8 cellular contexts compared by ENCODE assay signal in genomic region chr7:26153246-26153822, GRCh38. TPM values are rescaled to one million over a fixed set of nuclear protein-coding genes. Genes with fewer than 3 reads are reported as not detected.
A peak's percentile ranks its signal among the peaks of the same experiment; 100 is the strongest.
DNase-seq lines count a peak whose midpoint lies in the region; ATAC-seq and TF ChIP-seq lines count a peak whose summit lies in the region.

No MANE protein-coding gene starts in this region.

- H3K9me3 ChIP-seq in ectodermal cell (ENCODE audit: control insufficient read depth, low read length) (no peaks in the 10 kb centered on the region), ovary (no peaks in the 10 kb centered on the region)

- DNase-seq in GM10266 (ENCODE audit: extremely low spot score) (peak; percentile 31), OCI-M1 (lab: John Stamatoyannopoulos, UW) (peak; percentile 38), ovary (no peak), NK-92 (lab: John Stamatoyannopoulos, UW; ENCODE audit: unreplicated experiment) (no peak), DMS53 (lab: John Stamatoyannopoulos, UW) (no peak)

- H3K27ac ChIP-seq in ectodermal cell (ENCODE audit: insufficient read depth, low read depth, low read length, poor library complexity, severe bottlenecking), result no peak overlapping the region
- H3K27ac ChIP-seq in ovary, result no peak overlapping the region

- no peak for TF ChIP-seq POLR2A in ovary (IDR thresholded peaks at IDR 0.05)

- 1 to 2% methylated on average over 18 of the region's 18 CpGs for WGBS in ectodermal cell, 2 experiments
- 27 to 40% (median 29%) methylated on average over 18 of the region's 18 CpGs for WGBS in ovary, 3 donors

- H3K4me3 ChIP-seq in ectodermal cell (ENCODE audit: insufficient read depth, low read depth, low read length) (peak overlapping the region; percentile 46), ovary (peak overlapping the region; percentile 35)

- TF ChIP-seq EP300 in ovary (IDR thresholded peaks at IDR 0.05), result no peak

- ATAC-seq in GM18519 (IDR thresholded peaks at IDR 0.05; ENCODE audit: low FRiP score, unreplicated experiment) (no peak), GM19395 (IDR thresholded peaks at IDR 0.05; ENCODE audit: unreplicated experiment) (no peak)

- intact Hi-C loops in ovary (cut with DNase I), result no loop called here

- H3K27me3 ChIP-seq in ectodermal cell (ENCODE audit: control insufficient read depth, insufficient read depth, low read length, poor library complexity, severe bottlenecking), result peaks cover 68% of the 10 kb centered on the region
- no peaks in the 10 kb centered on the region for H3K27me3 ChIP-seq in ovary

- H3K36me3 ChIP-seq in ectodermal cell (ENCODE audit: control insufficient read depth, insufficient read depth, low read length) (no peaks in the 10 kb centered on the region), ovary (no peaks in the 10 kb centered on the region)

- TF ChIP-seq CTCF in GM10266 (IDR thresholded peaks at IDR 0.05; ENCODE audit: control insufficient read depth, insufficient read depth, low read depth, missing control alignments) (no peak), ovary (IDR thresholded peaks at IDR 0.05) (no peak)

- H3K4me1 ChIP-seq in ectodermal cell (ENCODE audit: control insufficient read depth, insufficient read depth, low read length), result no peaks in the 10 kb centered on the region
- no peaks in the 10 kb centered on the region for H3K4me1 ChIP-seq in ovary (ENCODE audit: insufficient read depth)

RNA-seq across cellular contexts. Expression of gene NFE2L3, which starts 1.3 kb away (rescaled TPM):
- polyA plus RNA-seq in ectodermal cell (2013, experiment 1 of 4), result 7.0 TPM
- polyA plus RNA-seq in ectodermal cell (2013, experiment 2 of 4), result 5.7 TPM
- 5.4 TPM for polyA plus RNA-seq in ectodermal cell (2013, experiment 3 of 4)
- 6.2 TPM for polyA plus RNA-seq in ectodermal cell (2013, experiment 4 of 4)
- 1 to 10 TPM in 3 of 7 donors, under 1 TPM in 4; 0.45 to 3.1 (median 0.65) TPM for total RNA-seq in ovary
- 1 to 10 TPM; 1.4 to 6.1 TPM for polyA plus RNA-seq in ovary

RNA-seq across cellular contexts. Expression of gene HNRNPA2B1, which starts 47.2 kb away (rescaled TPM):
- polyA plus RNA-seq in ectodermal cell (2013, experiment 1 of 4), result 1,829 TPM
- polyA plus RNA-seq in ectodermal cell (2013, experiment 2 of 4), result 1,781 TPM
- 1,089 TPM for polyA plus RNA-seq in ectodermal cell (2013, experiment 3 of 4)
- 1,208 TPM for polyA plus RNA-seq in ectodermal cell (2013, experiment 4 of 4)
- 100 to 1,000 TPM; 236 to 451 (median 368) TPM for total RNA-seq in ovary
- 100 to 1,000 TPM; 483 to 659 TPM for polyA plus RNA-seq in ovary

RNA-seq across cellular contexts. Expression of gene CBX3, which starts 48.2 kb away (rescaled TPM):
- polyA plus RNA-seq in ectodermal cell (2013, experiment 1 of 4), result 236 TPM
- polyA plus RNA-seq in ectodermal cell (2013, experiment 2 of 4), result 246 TPM
- polyA plus RNA-seq in ectodermal cell (2013, experiment 3 of 4), result 214 TPM
- 223 TPM for polyA plus RNA-seq in ectodermal cell (2013, experiment 4 of 4)
- 100 to 1,000 TPM in 3 of 7 donors, 10 to 100 TPM in 4; 71.7 to 133 (median 98.8) TPM for total RNA-seq in ovary
- 10 to 100 TPM; 73.3 to 90.3 TPM for polyA plus RNA-seq in ovary

Comparison
In these comparisons a context has a peak if more than half of its experiments do, and no peak if none do; other contexts are left out.
1. DNase-seq: peak in GM10266 (single experiment) and OCI-M1 (single experiment); none in ovary (0 of 5), NK-92 (single experiment) and DMS53 (single experiment).